In the genomic region with DNA sequence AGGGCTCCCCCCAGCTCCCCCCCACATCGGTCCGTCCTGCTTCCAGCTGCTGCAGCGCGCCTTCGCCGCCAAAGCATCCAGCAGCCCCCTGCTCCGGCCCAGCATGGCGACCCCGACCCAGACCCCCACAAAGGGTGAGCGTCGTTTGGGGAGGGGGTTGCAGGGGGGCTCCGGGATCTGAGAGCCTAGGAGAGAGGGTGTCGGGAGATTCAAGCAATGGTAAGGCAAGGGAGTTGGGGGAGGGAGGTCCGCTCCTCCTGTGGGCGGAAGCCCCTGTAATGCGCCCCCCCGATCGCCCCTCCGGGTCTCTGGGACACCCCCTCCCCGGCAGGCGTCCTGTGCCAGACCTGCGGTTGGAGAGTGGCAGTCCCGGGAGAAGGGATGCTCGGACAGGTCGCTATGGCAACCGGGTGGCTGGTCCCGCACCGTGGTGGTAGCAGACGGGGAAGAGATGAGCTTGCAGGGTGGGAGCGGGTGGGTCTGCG, we compare ENCODE assay signal across 1 cellular context.
TF ChIP-seq lines count a peak whose summit lies in the region.

Gene FXYD7, plus strand, starts transcription at position 25 of the 485 bp plus-strand sequence. Its CDS starts 79 bp downstream, at position 104.

TF ChIP-seq in H1, 55 proteins besides CTCF, POLR2A, EP300 and RAD21:
- TF ChIP-seq ZNF274 (IDR thresholded peaks at IDR 0.05; ENCODE audit: borderline replicate concordance, extremely low read depth, low read length) (no peak), ASH2L (IDR thresholded peaks at IDR 0.05; ENCODE audit: low read length) (peak; percentile 15), YY1 (IDR thresholded peaks at IDR 0.05; ENCODE audit: low read depth, low read length) (no peak), CHD2 (IDR thresholded peaks at IDR 0.05; ENCODE audit: low read length) (no peak), TBP (IDR thresholded peaks at IDR 0.05; ENCODE audit: low read depth, low read length) (no peak)
TF ChIP-seq in H1: peak in this region for 1.
